Comparison of ENCODE assay signal across 1 cellular context in the genomic region with DNA sequence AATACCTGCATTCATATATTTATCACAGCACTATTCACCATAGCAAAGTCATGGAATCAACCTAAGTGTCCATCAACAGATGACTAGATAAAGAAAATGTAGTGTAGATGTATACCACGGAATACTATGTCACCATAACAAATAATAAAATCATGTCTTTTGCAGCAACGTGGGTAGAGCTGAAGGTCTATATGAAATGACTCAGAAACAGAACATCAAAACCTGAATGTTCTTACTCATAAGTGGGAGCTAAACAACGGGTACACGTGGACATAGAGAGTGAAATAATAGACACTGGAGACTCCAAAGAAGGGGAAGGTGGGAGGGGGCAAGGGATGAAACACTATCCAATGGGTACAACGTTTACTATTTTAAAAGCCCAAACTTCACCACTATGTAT.
TF ChIP-seq lines count a peak whose summit lies in the region.

No MANE protein-coding gene starts in this region.

TF ChIP-seq in WTC11, 78 proteins besides CTCF, POLR2A, EP300 and RAD21 (continued from another document):
- TF ChIP-seq ZNF281 (CRISPR knock-in tag; IDR thresholded peaks at IDR 0.05) (no peak), CBFB (CRISPR knock-in tag; IDR thresholded peaks at IDR 0.05; ENCODE audit: low read depth) (no peak), PRDM15 (CRISPR knock-in tag; IDR thresholded peaks at IDR 0.05) (no peak), CREB1 (CRISPR knock-in tag; IDR thresholded peaks at IDR 0.05) (no peak), MXD4 (CRISPR knock-in tag; IDR thresholded peaks at IDR 0.05; ENCODE audit: borderline replicate concordance) (no peak), ZNF416 (CRISPR knock-in tag; IDR thresholded peaks at IDR 0.05) (no peak), GRHL2 (CRISPR knock-in tag; IDR thresholded peaks at IDR 0.05; ENCODE audit: insufficient replicate concordance, severe bottlenecking) (no peak), ZBTB21 (CRISPR knock-in tag; IDR thresholded peaks at IDR 0.05; ENCODE audit: borderline replicate concordance) (no peak), PREB (CRISPR knock-in tag; IDR thresholded peaks at IDR 0.05; ENCODE audit: borderline replicate concordance) (no peak), EMX1 (CRISPR knock-in tag; IDR thresholded peaks at IDR 0.05) (no peak), NFE2L1 (CRISPR knock-in tag; IDR thresholded peaks at IDR 0.05) (no peak)
- TF ChIP-seq, protein P1, sequence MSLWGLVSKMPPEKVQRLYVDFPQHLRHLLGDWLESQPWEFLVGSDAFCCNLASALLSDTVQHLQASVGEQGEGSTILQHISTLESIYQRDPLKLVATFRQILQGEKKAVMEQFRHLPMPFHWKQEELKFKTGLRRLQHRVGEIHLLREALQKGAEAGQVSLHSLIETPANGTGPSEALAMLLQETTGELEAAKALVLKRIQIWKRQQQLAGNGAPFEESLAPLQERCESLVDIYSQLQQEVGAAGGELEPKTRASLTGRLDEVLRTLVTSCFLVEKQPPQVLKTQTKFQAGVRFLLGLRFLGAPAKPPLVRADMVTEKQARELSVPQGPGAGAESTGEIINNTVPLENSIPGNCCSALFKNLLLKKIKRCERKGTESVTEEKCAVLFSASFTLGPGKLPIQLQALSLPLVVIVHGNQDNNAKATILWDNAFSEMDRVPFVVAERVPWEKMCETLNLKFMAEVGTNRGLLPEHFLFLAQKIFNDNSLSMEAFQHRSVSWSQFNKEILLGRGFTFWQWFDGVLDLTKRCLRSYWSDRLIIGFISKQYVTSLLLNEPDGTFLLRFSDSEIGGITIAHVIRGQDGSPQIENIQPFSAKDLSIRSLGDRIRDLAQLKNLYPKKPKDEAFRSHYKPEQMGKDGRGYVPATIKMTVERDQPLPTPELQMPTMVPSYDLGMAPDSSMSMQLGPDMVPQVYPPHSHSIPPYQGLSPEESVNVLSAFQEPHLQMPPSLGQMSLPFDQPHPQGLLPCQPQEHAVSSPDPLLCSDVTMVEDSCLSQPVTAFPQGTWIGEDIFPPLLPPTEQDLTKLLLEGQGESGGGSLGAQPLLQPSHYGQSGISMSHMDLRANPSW (CRISPR knock-in tag; conservative IDR thresholded peaks at IDR 0.05; ENCODE audit: low read depth) = no peak
- TF ChIP-seq, protein P2, sequence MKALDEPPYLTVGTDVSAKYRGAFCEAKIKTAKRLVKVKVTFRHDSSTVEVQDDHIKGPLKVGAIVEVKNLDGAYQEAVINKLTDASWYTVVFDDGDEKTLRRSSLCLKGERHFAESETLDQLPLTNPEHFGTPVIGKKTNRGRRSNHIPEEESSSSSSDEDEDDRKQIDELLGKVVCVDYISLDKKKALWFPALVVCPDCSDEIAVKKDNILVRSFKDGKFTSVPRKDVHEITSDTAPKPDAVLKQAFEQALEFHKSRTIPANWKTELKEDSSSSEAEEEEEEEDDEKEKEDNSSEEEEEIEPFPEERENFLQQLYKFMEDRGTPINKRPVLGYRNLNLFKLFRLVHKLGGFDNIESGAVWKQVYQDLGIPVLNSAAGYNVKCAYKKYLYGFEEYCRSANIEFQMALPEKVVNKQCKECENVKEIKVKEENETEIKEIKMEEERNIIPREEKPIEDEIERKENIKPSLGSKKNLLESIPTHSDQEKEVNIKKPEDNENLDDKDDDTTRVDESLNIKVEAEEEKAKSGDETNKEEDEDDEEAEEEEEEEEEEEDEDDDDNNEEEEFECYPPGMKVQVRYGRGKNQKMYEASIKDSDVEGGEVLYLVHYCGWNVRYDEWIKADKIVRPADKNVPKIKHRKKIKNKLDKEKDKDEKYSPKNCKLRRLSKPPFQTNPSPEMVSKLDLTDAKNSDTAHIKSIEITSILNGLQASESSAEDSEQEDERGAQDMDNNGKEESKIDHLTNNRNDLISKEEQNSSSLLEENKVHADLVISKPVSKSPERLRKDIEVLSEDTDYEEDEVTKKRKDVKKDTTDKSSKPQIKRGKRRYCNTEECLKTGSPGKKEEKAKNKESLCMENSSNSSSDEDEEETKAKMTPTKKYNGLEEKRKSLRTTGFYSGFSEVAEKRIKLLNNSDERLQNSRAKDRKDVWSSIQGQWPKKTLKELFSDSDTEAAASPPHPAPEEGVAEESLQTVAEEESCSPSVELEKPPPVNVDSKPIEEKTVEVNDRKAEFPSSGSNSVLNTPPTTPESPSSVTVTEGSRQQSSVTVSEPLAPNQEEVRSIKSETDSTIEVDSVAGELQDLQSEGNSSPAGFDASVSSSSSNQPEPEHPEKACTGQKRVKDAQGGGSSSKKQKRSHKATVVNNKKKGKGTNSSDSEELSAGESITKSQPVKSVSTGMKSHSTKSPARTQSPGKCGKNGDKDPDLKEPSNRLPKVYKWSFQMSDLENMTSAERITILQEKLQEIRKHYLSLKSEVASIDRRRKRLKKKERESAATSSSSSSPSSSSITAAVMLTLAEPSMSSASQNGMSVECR (CRISPR knock-in tag; IDR thresholded peaks at IDR 0.05; ENCODE audit: borderline replicate concordance) = no peak
